Comparison of ENCODE assay signal across 22 cellular contexts in the genomic region with DNA sequence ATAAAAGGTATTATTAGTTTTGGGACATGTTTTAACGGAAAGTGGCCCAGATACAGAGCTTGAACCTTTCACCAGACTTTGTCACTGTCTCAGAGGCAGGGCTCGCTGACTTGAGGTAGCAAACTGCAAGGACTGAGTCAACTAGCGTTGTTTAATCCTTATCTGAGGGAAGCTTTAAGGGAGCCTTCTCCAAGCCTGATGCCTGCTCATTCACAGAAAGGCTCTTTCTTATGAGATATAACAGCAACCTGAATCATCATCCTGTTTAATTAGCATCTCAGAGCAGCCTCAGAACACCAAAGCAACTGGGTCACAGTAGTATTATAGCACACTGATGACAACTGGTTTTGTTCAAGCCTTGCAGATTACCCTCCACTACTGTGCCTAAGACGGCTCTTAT. TPM values are rescaled to one million over a fixed set of nuclear protein-coding genes. Genes with fewer than 3 reads are reported as not detected.
DNase-seq lines count a peak whose midpoint lies in the region; ATAC-seq and TF ChIP-seq lines count a peak whose summit lies in the region.
"Had no signal": no experiment of that assay in that cellular context is flagged by ENCODE, and none has a peak within 500 bp of the region (broad histone marks: within the 10 kb centered on the region; RNA-seq: fewer than 3 reads in every experiment).

No MANE protein-coding gene starts in this region.

- H3K4me1 Mint-ChIP-seq in activated naive CD4-positive, alpha-beta T cell treated with anti-CD3 and anti-CD28 coated beads, Interleukin-2, amount 50 U/mL, for 24 hours = peaks cover 97% of the 10 kb centered on the region
- peaks cover 63% of the 10 kb centered on the region for H3K4me1 Mint-ChIP-seq in activated naive CD4-positive, alpha-beta T cell treated with anti-CD3 and anti-CD28 coated beads, Interleukin-2, amount 10 ng/mL, durations not matched to agents 7 days and 5 days

- no peak overlapping the region for H3K9ac ChIP-seq in Karpas-422 (ENCODE audit: low read length)
- H3K9ac ChIP-seq: BLaER1 had no signal

- H3K9me3 ChIP-seq in Karpas-422 (ENCODE audit: low read length) (no peaks in the 10 kb centered on the region), tibial artery (no peaks in the 10 kb centered on the region)
- H3K9me3 ChIP-seq in effector memory CD4-positive, alpha-beta T cell (ENCODE audit: control insufficient read depth, low read length) = no peaks in the 10 kb centered on the region
- H3K9me3 ChIP-seq: BLaER1, Caco-2 had no signal

- no peaks in the 10 kb centered on the region for H3K9me2 ChIP-seq in Karpas-422 (replicated peaks; ENCODE audit: insufficient read depth, low read length)

- H4K20me1 ChIP-seq in Karpas-422 (ENCODE audit: insufficient read depth, low read depth, low read length) = no peaks in the 10 kb centered on the region

- H3K27ac Mint-ChIP-seq in activated naive CD4-positive, alpha-beta T cell treated with anti-CD3 and anti-CD28 coated beads, Interleukin-2, amount 50 U/mL, for 24 hours = no peak overlapping the region
- H3K27ac Mint-ChIP-seq in activated naive CD4-positive, alpha-beta T cell treated with anti-CD3 and anti-CD28 coated beads, Interleukin-2, amount 10 ng/mL, durations not matched to agents 7 days and 5 days = no peak overlapping the region
- H3K27ac Mint-ChIP-seq: GM23338 had no signal

- peaks cover 92% of the 10 kb centered on the region for H3K79me2 ChIP-seq in Karpas-422 (ENCODE audit: low read length)

- TF ChIP-seq CTCF in tibial artery (IDR thresholded peaks at IDR 0.05) = no peak

- no peak overlapping the region for H2AFZ ChIP-seq in Karpas-422 (ENCODE audit: low read length)
- H2AFZ ChIP-seq: GM23338 had no signal

- ATAC-seq in activated CD4-positive, CD25-positive, alpha-beta regulatory T cell treated with anti-CD3 and anti-CD28 coated beads, Interleukin-2, amount 50 U/mL, for 24 hours = peak; percentile 65 to 70
- no peak for ATAC-seq in HG02678 (IDR thresholded peaks at IDR 0.05; ENCODE audit: unreplicated experiment)
- ATAC-seq: GM23338 had no signal

- H3K9me3 Mint-ChIP-seq in activated naive CD4-positive, alpha-beta T cell treated with anti-CD3 and anti-CD28 coated beads, Interleukin-2, amount 50 U/mL, for 24 hours = no peaks in the 10 kb centered on the region
- H3K9me3 Mint-ChIP-seq in activated naive CD4-positive, alpha-beta T cell treated with anti-CD3 and anti-CD28 coated beads, Interleukin-2, amount 10 ng/mL, durations not matched to agents 7 days and 5 days = no peaks in the 10 kb centered on the region
- H3K9me3 Mint-ChIP-seq: GM23338 had no signal

- H3K27ac ChIP-seq in Karpas-422 (ENCODE audit: low read length) (0 out of 2 replicates have a peak overlapping the region, but pooled peaks have one; percentile 43), tibial artery (no peak overlapping the region)
- peak overlapping the region; percentile 41 for H3K27ac ChIP-seq in effector memory CD4-positive, alpha-beta T cell (ENCODE audit: insufficient read depth, low read length, poor library complexity, severe bottlenecking)
- H3K27ac ChIP-seq: 22Rv1, BLaER1, RWPE1 had no signal

- H3K4me3 Mint-ChIP-seq in activated naive CD4-positive, alpha-beta T cell treated with anti-CD3 and anti-CD28 coated beads, Interleukin-2, amount 50 U/mL, for 24 hours = peak overlapping the region; percentile 15
- H3K4me3 Mint-ChIP-seq in activated naive CD4-positive, alpha-beta T cell treated with anti-CD3 and anti-CD28 coated beads, Interleukin-2, amount 10 ng/mL, durations not matched to agents 7 days and 5 days = no peak overlapping the region
- H3K4me3 Mint-ChIP-seq: GM23338 had no signal

- no peaks in the 10 kb centered on the region for H3K27me3 Mint-ChIP-seq in activated naive CD4-positive, alpha-beta T cell treated with anti-CD3 and anti-CD28 coated beads, Interleukin-2, amount 50 U/mL, for 24 hours
- no peaks in the 10 kb centered on the region for H3K27me3 Mint-ChIP-seq in activated naive CD4-positive, alpha-beta T cell treated with anti-CD3 and anti-CD28 coated beads, Interleukin-2, amount 10 ng/mL, durations not matched to agents 7 days and 5 days

- no peak for DNase-seq in activated CD4-positive, CD25-positive, alpha-beta regulatory T cell treated with anti-CD3 and anti-CD28 coated beads, Interleukin-2, amount 50 U/mL, for 72 hours
- no peak for DNase-seq in activated naive CD4-positive, alpha-beta T cell treated with anti-CD3 and anti-CD28 coated beads, Interleukin-2, amount 10 ng/mL, durations not matched to agents 7 days and 5 days
- DNase-seq in Karpas-422 = no peak
- DNase-seq in effector memory CD4-positive, alpha-beta T cell = no peak
- no peak for DNase-seq in tibial artery
- DNase-seq: Caco-2; DMS53; NCI-H1048; NCI-H146; NCI-H2081 treated with DMSO at 0.1 percent for 48 hours; NCI-H226; NCI-H526; NK-92 treated with Interleukin-12 subunit alpha and Interleukin-12 subunit beta, amount 100 ng/mL, for 24 hours; OCI-M1 had no signal

- H3K36me3 ChIP-seq in Karpas-422 (ENCODE audit: insufficient read depth, low read length) (no peaks in the 10 kb centered on the region), tibial artery (no peaks in the 10 kb centered on the region)
- H3K36me3 ChIP-seq in effector memory CD4-positive, alpha-beta T cell (ENCODE audit: control insufficient read depth, insufficient read depth, low read length) = no peaks in the 10 kb centered on the region

- intact Hi-C loops in tibial artery (cut with DNase I; ENCODE audit: low total_unique reads) = no loop called here

- no peaks in the 10 kb centered on the region for H3K27me3 ChIP-seq in Karpas-422 (ENCODE audit: low read length)
- H3K27me3 ChIP-seq in effector memory CD4-positive, alpha-beta T cell (replicated peaks; ENCODE audit: control insufficient read depth, insufficient read depth, low read length, poor library complexity, severe bottlenecking) = no peaks in the 10 kb centered on the region
- no peaks in the 10 kb centered on the region for H3K27me3 ChIP-seq in tibial artery
- H3K27me3 ChIP-seq: BLaER1 had no signal

- CTCF ChIA-PET in activated naive CD4-positive, alpha-beta T cell treated with anti-CD3 and anti-CD28 coated beads, Interleukin-2, amount 10 ng/mL, durations not matched to agents 7 days and 5 days (lab: Charles Lee) = no interaction called here

- H3K4me3 ChIP-seq in Karpas-422 (ENCODE audit: low read length) (no peak overlapping the region), tibial artery (no peak overlapping the region)
- no peak overlapping the region for H3K4me3 ChIP-seq in effector memory CD4-positive, alpha-beta T cell (ENCODE audit: insufficient read depth, low read depth, low read length, poor library complexity, severe bottlenecking)
- H3K4me3 ChIP-seq: BLaER1, GM23338 had no signal

- peaks cover 7% of the 10 kb centered on the region for H3K36me3 Mint-ChIP-seq in activated naive CD4-positive, alpha-beta T cell treated with anti-CD3 and anti-CD28 coated beads, Interleukin-2, amount 50 U/mL, for 24 hours
- peaks cover 17% of the 10 kb centered on the region for H3K36me3 Mint-ChIP-seq in activated naive CD4-positive, alpha-beta T cell treated with anti-CD3 and anti-CD28 coated beads, Interleukin-2, amount 10 ng/mL, durations not matched to agents 7 days and 5 days

- H3K4me2 ChIP-seq in Karpas-422 (ENCODE audit: low read depth, low read length, poor library complexity, severe bottlenecking) = peak overlapping the region; percentile 6
- H3K4me2 ChIP-seq: BLaER1, GM23338 had no signal

- H3K4me1 ChIP-seq in Karpas-422 (ENCODE audit: low read length) (peaks cover 58% of the 10 kb centered on the region), tibial artery (peaks cover 0 to 13% (median 7%) of the 10 kb centered on the region in 4 donors)
- H3K4me1 ChIP-seq in effector memory CD4-positive, alpha-beta T cell (ENCODE audit: control insufficient read depth, insufficient read depth, low read length, poor library complexity, severe bottlenecking) = peaks cover 42% of the 10 kb centered on the region
- H3K4me1 ChIP-seq: BLaER1 had no signal

RNA-seq across cellular contexts. Expression of a gene that starts 54.2 kb away (rescaled TPM):
- total RNA-seq in Karpas-422 (2014; rRNA removed; shearing (Covaris generic); ENCODE audit: low replicate concordance) = 2.9 and 7.4 TPM in 2 replicates
- total RNA-seq: M059J had no signal

Comparison
In these comparisons a context has a peak if more than half of its experiments do, and no peak if none do; other contexts are left out.
1. H3K27ac ChIP-seq: peak in Karpas-422 (single experiment) and effector memory CD4-positive, alpha-beta T cell (single experiment); none in tibial artery (0 of 2).